Comparison of ENCODE assay signal across 25 cellular contexts in genomic region chr12:69350002-69350626, GRCh38. TPM values are rescaled to one million over a fixed set of nuclear protein-coding genes. Genes with fewer than 3 reads are reported as not detected.
"Had no signal": no experiment of that assay in that cellular context is flagged by ENCODE, and none has a peak within 500 bp of the region (broad histone marks: within the 10 kb centered on the region; RNA-seq: fewer than 3 reads in every experiment).

No MANE protein-coding gene starts in this region.

- H3K36me3 ChIP-seq: brain microvascular endothelial cell, ovary, right atrium auricular region, tibial nerve, uterus had no signal

- H3K27me3 Mint-ChIP-seq: activated CD4-positive, alpha-beta memory T cell treated with anti-CD3 and anti-CD28 coated beads for 36 hours; stimulated activated naive CD8-positive, alpha-beta T cell treated with anti-CD3 and anti-CD28 coated beads, Interleukin-15, Interleukin-2, amounts not matched to agents 100 ng/mL and 50 ng/mL, for 24 hours had no signal

- H3K27ac ChIP-seq: brain microvascular endothelial cell, foreskin keratinocyte, ovary, psoas muscle, right atrium auricular region, tibial nerve, uterus had no signal

- H3K27ac Mint-ChIP-seq: activated CD4-positive, alpha-beta memory T cell treated with anti-CD3 and anti-CD28 coated beads for 36 hours; activated T-cell treated with anti-CD3 and anti-CD28 coated beads, Interleukin-2, amount 50 U/mL, for 72 hours; mesothelial cell of epicardium; natural killer cell treated with Interleukin-12 subunit alpha and Interleukin-12 subunit beta and Interleukin-15 and Interleukin-18, amount 100 ng/mL, for 72 hours; stimulated activated naive CD8-positive, alpha-beta T cell treated with anti-CD3 and anti-CD28 coated beads, Interleukin-15, Interleukin-2, amounts not matched to agents 100 ng/mL and 50 ng/mL, for 24 hours had no signal

- H3K9me3 Mint-ChIP-seq: activated CD4-positive, alpha-beta memory T cell treated with anti-CD3 and anti-CD28 coated beads for 36 hours; activated T-cell treated with anti-CD3 and anti-CD28 coated beads, Interleukin-2, amount 50 U/mL, for 72 hours; mesothelial cell of epicardium; natural killer cell treated with Interleukin-12 subunit alpha and Interleukin-12 subunit beta and Interleukin-15 and Interleukin-18, amount 100 ng/mL, for 72 hours; stimulated activated naive CD8-positive, alpha-beta T cell treated with anti-CD3 and anti-CD28 coated beads, Interleukin-15, Interleukin-2, amounts not matched to agents 100 ng/mL and 50 ng/mL, for 24 hours had no signal

- H3K27me3 ChIP-seq: brain microvascular endothelial cell, foreskin keratinocyte, ovary, right atrium auricular region, tibial nerve, uterus had no signal

- FAIRE-seq: kidney had no signal

- ATAC-seq: activated T-cell treated with anti-CD3 and anti-CD28 coated beads, Interleukin-2, amount 50 U/mL, for 72 hours; foreskin keratinocyte; natural killer cell treated with Interleukin-12 subunit alpha and Interleukin-12 subunit beta and Interleukin-15 and Interleukin-18, amount 100 ng/mL, for 72 hours; psoas muscle had no signal

- H3K4me3 ChIP-seq: ovary, right atrium auricular region, uterus had no signal

- H3K4me1 ChIP-seq: foreskin keratinocyte, psoas muscle, right atrium auricular region, uterus had no signal

- H3K4me3 Mint-ChIP-seq: activated CD4-positive, alpha-beta memory T cell treated with anti-CD3 and anti-CD28 coated beads for 36 hours; activated T-cell treated with anti-CD3 and anti-CD28 coated beads, Interleukin-2, amount 50 U/mL, for 72 hours; mesothelial cell of epicardium; natural killer cell treated with Interleukin-12 subunit alpha and Interleukin-12 subunit beta and Interleukin-15 and Interleukin-18, amount 100 ng/mL, for 72 hours; stimulated activated naive CD8-positive, alpha-beta T cell treated with anti-CD3 and anti-CD28 coated beads, Interleukin-15, Interleukin-2, amounts not matched to agents 100 ng/mL and 50 ng/mL, for 24 hours had no signal

- H3K4me1 Mint-ChIP-seq: mesothelial cell of epicardium had no signal

- DNase-seq: activated CD4-positive, alpha-beta memory T cell treated with anti-CD3 and anti-CD28 coated beads for 36 hours; activated CD4-positive, alpha-beta T cell treated with anti-CD3 and anti-CD28 coated beads for 48 hours; activated effector memory CD4-positive, alpha-beta T cell treated with anti-CD3 and anti-CD28 coated beads, Interleukin-2, amount 50 U/mL, for 16 hours; activated naive CD4-positive, alpha-beta T cell treated with anti-CD3 and anti-CD28 coated beads, Interleukin-2, amount 50 U/mL, for 16 hours; activated T-cell treated with anti-CD3 and anti-CD28 coated beads, Interleukin-2, amount 50 U/mL, for 72 hours; aorta; brain microvascular endothelial cell; caudate nucleus; dermis blood vessel endothelial cell; effector memory CD4-positive, alpha-beta T cell; foreskin keratinocyte; kidney; mammary epithelial cell; ovary; psoas muscle; stimulated activated CD4-positive, alpha-beta T cell treated with anti-CD3 and anti-CD28 coated beads, Interleukin-12 subunit alpha, Interleukin-12 subunit beta, amount 100 ng/mL, for 4 hours; stimulated activated CD4-positive, alpha-beta T cell treated with anti-CD3 and anti-CD28 coated beads, Interleukin-4, amount 100 ng/mL, for 4 hours; T-helper 2 cell; uterus had no signal

- H3K9me3 ChIP-seq: ovary, psoas muscle, right atrium auricular region, tibial nerve, uterus had no signal

- H3K36me3 Mint-ChIP-seq: activated CD4-positive, alpha-beta memory T cell treated with anti-CD3 and anti-CD28 coated beads for 36 hours; mesothelial cell of epicardium; natural killer cell treated with Interleukin-12 subunit alpha and Interleukin-12 subunit beta and Interleukin-15 and Interleukin-18, amount 100 ng/mL, for 72 hours had no signal

RNA-seq across cellular contexts. Expression of gene LYZ, which starts 1.9 kb away (rescaled TPM):
- total RNA-seq: activated CD4-positive, alpha-beta memory T cell treated with anti-CD3 and anti-CD28 coated beads for 36 hours; dermis blood vessel endothelial cell; foreskin keratinocyte; glomerular endothelial cell; mammary epithelial cell had no signal
- polyA plus RNA-seq: foreskin keratinocyte, mammary epithelial cell had no signal
